Comparison of ENCODE assay signal across 10 cellular contexts in genomic region chr19:17757125-17757524, GRCh38. TPM values are rescaled to one million over a fixed set of nuclear protein-coding genes. Genes with fewer than 3 reads are reported as not detected.
DNase-seq lines count a peak whose midpoint lies in the region; TF ChIP-seq lines count a peak whose summit lies in the region.
"Had no signal": no experiment of that assay in that cellular context is flagged by ENCODE, and none has a peak within 500 bp of the region (broad histone marks: within the 10 kb centered on the region; RNA-seq: fewer than 3 reads in every experiment).

No MANE protein-coding gene starts in this region.

- no peaks in the 10 kb centered on the region for H3K36me3 ChIP-seq in breast epithelium

- H3K27me3 ChIP-seq in breast epithelium, result no peaks in the 10 kb centered on the region

- intact Hi-C loops in breast epithelium (cut with DNase I; ENCODE audit: low total_unique reads), result loop anchor here (5.0 kb wide), 1 partner anchor 45 kb away; no protein-coding TSS in a partner anchor

- H3K27ac ChIP-seq in breast epithelium, result no peak overlapping the region

- DNase-seq in AG20443 (ENCODE audit: low spot score) (peak; percentile 69), NCI-H1092 treated with DMSO at 0.1 percent for 48 hours (lab: John Stamatoyannopoulos, UW) (peak; percentile 89), breast epithelium (ENCODE audit: low spot score in 2 of 2) (peak; percentile 45 to 75), lung microvascular endothelial cell (ENCODE audit: low read depth in 2 of 2) (peak; percentile 58 to 63), OCI-M1 (lab: John Stamatoyannopoulos, UW) (no peak), iPS-NIHi7 (ENCODE audit: extremely low spot score) (no peak)
- DNase-seq in activated CD8-positive, alpha-beta memory T cell treated with anti-CD3 and anti-CD28 coated beads, Interleukin-2, amount 50 U/mL, for 48 hours, result no peak
- DNase-seq in activated CD4-positive, CD25-positive, alpha-beta regulatory T cell treated with anti-CD3 and anti-CD28 coated beads, Interleukin-2, amount 50 U/mL, for 72 hours, result no peak
- DNase-seq: DMS153; stimulated activated CD4-positive, alpha-beta T cell treated with anti-CD3 and anti-CD28 coated beads, Interleukin-15, amount 100 ng/mL, for 24 hours had no signal

- no peaks in the 10 kb centered on the region for H3K4me1 ChIP-seq in breast epithelium

- no peak for TF ChIP-seq CTCF in breast epithelium (IDR thresholded peaks at IDR 0.05)

- no peak overlapping the region for H3K4me3 ChIP-seq in breast epithelium

- TF ChIP-seq POLR2A in breast epithelium (IDR thresholded peaks at IDR 0.05), result no peak

- H3K9me3 ChIP-seq in breast epithelium, result no peaks in the 10 kb centered on the region

RNA-seq across cellular contexts. Expression of gene FCHO1, which starts 5.8 kb away (rescaled TPM):
- total RNA-seq in breast epithelium (1 to 10 TPM; 1.6 to 5.3 (median 2.9) TPM), lung microvascular endothelial cell (0.20 and 0.65 TPM in 2 replicates)

RNA-seq across cellular contexts. Expression of gene B3GNT3, which starts 37.8 kb away (rescaled TPM):
- total RNA-seq in breast epithelium (1 to 10 TPM in 2 of 3 donors, under 1 TPM in 1; 0.32 to 6.9 (median 2.0) TPM), lung microvascular endothelial cell (0.22 TPM in 1 of 2 replicates, not detected in the other)

RNA-seq across cellular contexts. Expression of gene MAP1S, which starts 37.8 kb away (rescaled TPM):
- total RNA-seq in breast epithelium, result 10 to 100 TPM; 11.2 to 17.4 (median 15.4) TPM
- total RNA-seq in lung microvascular endothelial cell, result 26.0 and 39.7 TPM in 2 replicates

Comparison
In these comparisons a context has a peak if more than half of its experiments do, and no peak if none do; other contexts are left out.
1. DNase-seq: peak in AG20443 (single experiment), NCI-H1092 treated with DMSO at 0.1 percent for 48 hours (single experiment), breast epithelium (2 of 2) and lung microvascular endothelial cell (2 of 2); none in activated CD8-positive, alpha-beta memory T cell treated with anti-CD3 and anti-CD28 coated beads, Interleukin-2, amount 50 U/mL, for 48 hours (single experiment), OCI-M1 (single experiment), activated CD4-positive, CD25-positive, alpha-beta regulatory T cell treated with anti-CD3 and anti-CD28 coated beads, Interleukin-2, amount 50 U/mL, for 72 hours (single experiment) and iPS-NIHi7 (single experiment).